In genomic region chr14:26860111-26860510, GRCh38 we compare ENCODE assay signal across 27 cellular contexts.
"Had no signal": no experiment of that assay in that cellular context is flagged by ENCODE, and none has a peak within 500 bp of the region (broad histone marks: within the 10 kb centered on the region; RNA-seq: fewer than 3 reads in every experiment).

No MANE protein-coding gene starts in this region.

- DNase-seq: colonic mucosa; cortex of kidney; dermis blood vessel endothelial cell; dorsolateral prefrontal cortex; effector CD4-positive, alpha-beta T cell; effector CD8-positive, alpha-beta T cell; effector memory CD4-positive, alpha-beta T cell; effector memory CD8-positive, alpha-beta T cell; endodermal cell; erythroblast; esophagus squamous epithelium; foreskin fibroblast; foreskin keratinocyte; foreskin melanocyte; gastrocnemius medialis; glutamatergic neuron; head of caudate nucleus; heart left ventricle; heart right ventricle had no signal

- FAIRE-seq: colon, endometrium, endothelial cell of umbilical vein had no signal

- H3K27ac ChIP-seq: colonic mucosa, coronary artery, dorsolateral prefrontal cortex, epithelial cell of prostate, esophagus muscularis mucosa, esophagus squamous epithelium, foreskin keratinocyte, gastrocnemius medialis, gastroesophageal sphincter, heart left ventricle, heart right ventricle had no signal

- H3K27me3 ChIP-seq: colonic mucosa, dorsolateral prefrontal cortex, esophagus muscularis mucosa, esophagus squamous epithelium, gastrocnemius medialis, gastroesophageal sphincter, heart left ventricle, heart right ventricle had no signal

- H3K9me3 ChIP-seq: colonic mucosa, esophagus muscularis mucosa, esophagus squamous epithelium, gastrocnemius medialis, gastroesophageal sphincter, heart left ventricle had no signal

- ATAC-seq: effector memory CD8-positive, alpha-beta T cell; esophagus mucosa; foreskin keratinocyte; gastrocnemius medialis; gastroesophageal sphincter; heart left ventricle; heart right ventricle had no signal

- H3K36me3 ChIP-seq: colonic mucosa, esophagus muscularis mucosa, esophagus squamous epithelium, gastrocnemius medialis, gastroesophageal sphincter, heart left ventricle, heart right ventricle had no signal

- H3K4me1 ChIP-seq: colonic mucosa, esophagus muscularis mucosa, esophagus squamous epithelium, foreskin keratinocyte, gastrocnemius medialis, gastroesophageal sphincter had no signal

- H3K4me3 ChIP-seq: colonic mucosa, coronary artery, dorsolateral prefrontal cortex, esophagus muscularis mucosa, esophagus squamous epithelium, gastrocnemius medialis, gastroesophageal sphincter, heart left ventricle, heart right ventricle had no signal
